Comparison of ENCODE assay signal across 1 cellular context in the genomic region with DNA sequence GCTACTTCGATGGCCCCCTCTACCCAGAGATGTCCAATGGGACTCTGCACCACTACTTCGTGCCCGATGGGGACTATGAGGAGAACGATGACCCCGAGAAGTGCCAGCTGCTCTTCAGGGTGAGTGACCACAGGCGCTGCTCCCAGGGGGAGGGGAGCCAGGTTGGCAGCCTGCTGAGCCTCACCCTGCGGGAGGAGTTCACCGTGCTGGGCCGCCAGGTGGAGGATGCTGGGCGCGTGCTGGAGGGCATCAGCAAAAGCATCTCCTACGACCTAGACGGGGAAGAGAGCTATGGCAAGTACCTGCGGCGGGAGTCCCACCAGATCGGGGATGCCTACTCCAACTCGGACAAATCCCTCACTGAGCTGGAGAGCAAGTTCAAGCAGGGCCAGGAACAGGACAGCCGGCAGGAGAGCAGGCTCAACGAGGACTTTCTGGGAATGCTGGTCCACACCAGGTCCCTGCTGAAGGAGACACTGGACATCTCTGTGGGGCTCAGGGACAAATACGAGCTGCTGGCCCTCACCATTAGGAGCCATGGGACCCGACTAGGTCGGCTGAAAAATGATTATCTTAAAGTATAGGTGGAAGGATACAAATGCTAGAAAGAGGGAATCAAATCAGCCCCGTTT.
TF ChIP-seq lines count a peak whose summit lies in the region.

No MANE protein-coding gene starts in this region.

TF ChIP-seq in SK-N-SH, 30 proteins besides CTCF, POLR2A, EP300 and RAD21 (continued from another document):
- TF ChIP-seq, protein P1, sequence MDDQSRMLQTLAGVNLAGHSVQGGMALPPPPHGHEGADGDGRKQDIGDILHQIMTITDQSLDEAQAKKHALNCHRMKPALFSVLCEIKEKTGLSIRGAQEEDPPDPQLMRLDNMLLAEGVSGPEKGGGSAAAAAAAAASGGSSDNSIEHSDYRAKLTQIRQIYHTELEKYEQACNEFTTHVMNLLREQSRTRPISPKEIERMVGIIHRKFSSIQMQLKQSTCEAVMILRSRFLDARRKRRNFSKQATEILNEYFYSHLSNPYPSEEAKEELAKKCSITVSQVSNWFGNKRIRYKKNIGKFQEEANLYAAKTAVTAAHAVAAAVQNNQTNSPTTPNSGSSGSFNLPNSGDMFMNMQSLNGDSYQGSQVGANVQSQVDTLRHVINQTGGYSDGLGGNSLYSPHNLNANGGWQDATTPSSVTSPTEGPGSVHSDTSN (IDR thresholded peaks at IDR 0.05): no peak
- TF ChIP-seq FOXJ3 (CRISPR knock-in tag; IDR thresholded peaks at IDR 0.05) (no peak), RXRA (IDR thresholded peaks at IDR 0.05; ENCODE audit: borderline replicate concordance, low read depth) (no peak), YY1 (IDR thresholded peaks at IDR 0.05; ENCODE audit: low read depth) (no peak), SIN3A (IDR thresholded peaks at IDR 0.05; ENCODE audit: borderline replicate concordance, low read depth, low read length) (no peak), EZH2phosphoT487 (IDR thresholded peaks at IDR 0.05; ENCODE audit: borderline replicate concordance, low read depth) (no peak), FOSL2 (IDR thresholded peaks at IDR 0.05; ENCODE audit: borderline replicate concordance, low read depth) (no peak), CHD2 (IDR thresholded peaks at IDR 0.05; ENCODE audit: low read length, partially characterized antibody) (no peak)
